ENCODE assay signal across 8 cellular contexts in the genomic region with DNA sequence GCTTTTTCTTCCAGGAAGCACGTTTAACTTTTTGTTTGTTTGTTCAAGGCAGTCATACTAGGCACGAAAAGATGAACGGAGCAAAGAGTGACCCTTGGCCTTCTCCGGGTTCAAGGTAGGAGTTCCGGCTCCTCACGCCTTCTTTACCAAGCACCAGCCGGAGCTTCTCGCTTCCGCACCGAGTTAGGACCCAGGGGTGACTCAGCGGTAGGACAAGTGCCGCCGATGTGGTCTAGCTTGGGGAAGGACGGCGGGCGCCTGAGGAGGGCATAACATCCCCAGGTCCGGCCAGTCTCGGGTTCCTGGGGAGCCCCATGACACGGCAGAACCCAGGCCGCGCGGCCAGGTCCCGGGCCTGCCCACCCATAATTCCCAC. TPM values are rescaled to one million over a fixed set of nuclear protein-coding genes. Genes with fewer than 3 reads are reported as not detected.
DNase-seq lines count a peak whose midpoint lies in the region; ATAC-seq and TF ChIP-seq lines count a peak whose summit lies in the region.

No MANE protein-coding gene starts in this region.

- H3K4me1 ChIP-seq in adipocyte (ENCODE audit: control insufficient read depth, insufficient read depth, low read length) (peaks cover 62% of the 10 kb centered on the region), iPS DF 6.9 (ENCODE audit: control insufficient read depth, insufficient read depth, low read length) (no peaks in the 10 kb centered on the region), smooth muscle cell (ENCODE audit: low read depth) (peaks cover 11% of the 10 kb centered on the region)

- peaks cover 42% of the 10 kb centered on the region for H4K20me1 ChIP-seq in smooth muscle cell (ENCODE audit: low read depth)

- CTCF ChIA-PET in AG04450 (lab: Charles Lee) = interaction anchor here (1.0 to 4.1 kb wide), 6 partner anchors 14 to 225 kb away, joined by 3 to 32 read pairs (median 4); no protein-coding TSS in a partner anchor

- H3K4me3 ChIP-seq in AG04450 (ENCODE audit: low read depth, low read length) = peak overlapping the region; percentile 95
- peak overlapping the region; percentile 93 for H3K4me3 ChIP-seq in adipocyte (ENCODE audit: low read length)
- H3K4me3 ChIP-seq in iPS DF 6.9 (ENCODE audit: low read length) = peak overlapping the region; percentile 99
- peak overlapping the region; percentile 72 for H3K4me3 ChIP-seq in smooth muscle cell

- H3K79me2 ChIP-seq in smooth muscle cell (ENCODE audit: low read depth) = peaks cover 46% of the 10 kb centered on the region

- TF ChIP-seq CTCF in AG04450 (IDR thresholded peaks at IDR 0.05; ENCODE audit: low read depth, low read length) (no peak), smooth muscle cell (IDR thresholded peaks at IDR 0.05; ENCODE audit: borderline replicate concordance, insufficient read depth, poor library complexity, severe bottlenecking) (no peak)

- H3K27me3 ChIP-seq in AG04450 (ENCODE audit: control insufficient read depth, insufficient read depth, low read length) (no peaks in the 10 kb centered on the region), adipocyte (replicated peaks; ENCODE audit: control insufficient read depth, insufficient read depth, low read length) (no peaks in the 10 kb centered on the region), iPS DF 6.9 (ENCODE audit: control insufficient read depth, insufficient read depth, low read length) (no peaks in the 10 kb centered on the region), smooth muscle cell (ENCODE audit: low read depth) (no peaks in the 10 kb centered on the region)

- H3K27ac ChIP-seq in AG04450 (ENCODE audit: low read depth, low read length) = peak overlapping the region; percentile 89
- no peak overlapping the region for H3K27ac ChIP-seq in iPS DF 6.9 (ENCODE audit: low read length)
- H3K27ac ChIP-seq in smooth muscle cell (ENCODE audit: low read depth) = peak overlapping the region; percentile 82

- ATAC-seq in GM18873 (IDR thresholded peaks at IDR 0.05; ENCODE audit: low FRiP score, unreplicated experiment) (peak; percentile 8), HG03159 (IDR thresholded peaks at IDR 0.05; ENCODE audit: unreplicated experiment) (peak; percentile 27)

- no CpG with 5 or more reads among the region's 23 CpGs for whole genome bisulfite sequencing in iPS DF 6.9 (ENCODE audit: insufficient coverage, insufficient read length)
- WGBS in smooth muscle cell (ENCODE audit: low lambda C conversion rate) = under 1% methylated on average over 17 of the region's 23 CpGs

- H3K9ac ChIP-seq in adipocyte (ENCODE audit: low read length) = peak overlapping the region; percentile 92
- peak overlapping the region; percentile 78 for H3K9ac ChIP-seq in smooth muscle cell (ENCODE audit: low read depth)

- peak overlapping the region; percentile 94 for H3K4me2 ChIP-seq in smooth muscle cell

- POLR2A ChIA-PET in AG04450 (lab: Yijun Ruan, JAX) = interaction anchor here (1.1 to 2.0 kb wide), 5 partner anchors 13 to 187 kb away, joined by 3 to 12 read pairs (median 3); partner anchors contain the start of genes ATXN7L2 and PSRC1

- H3K9me3 ChIP-seq in AG04450 (ENCODE audit: control insufficient read depth, insufficient read depth, low read length) (no peaks in the 10 kb centered on the region; the same call in 1 of the 2 replicates), adipocyte (ENCODE audit: control insufficient read depth, low read length) (no peaks in the 10 kb centered on the region), iPS DF 6.9 (ENCODE audit: control insufficient read depth, insufficient read depth, low read length) (no peaks in the 10 kb centered on the region), smooth muscle cell (replicated peaks; ENCODE audit: low read depth) (no peaks in the 10 kb centered on the region)

- no peak for DNase-seq in AG04450 (ENCODE audit: low read depth, low spot score)
- DNase-seq in RPMI8226 = peak; percentile 43
- DNase-seq in adipocyte (ENCODE audit: low read depth) = peak; percentile 73
- no peak for DNase-seq in iPS DF 6.9 (ENCODE audit: low read depth, low spot score)
- no peak for DNase-seq in smooth muscle cell (lab: John Stamatoyannopoulos, UW; ENCODE audit: unreplicated experiment)
- DNase-seq in OCI-M2 (lab: John Stamatoyannopoulos, UW; ENCODE audit: unreplicated experiment) = no peak

- H3K36me3 ChIP-seq in adipocyte (ENCODE audit: control insufficient read depth, insufficient read depth, low read length, severe bottlenecking) = peaks cover 9% of the 10 kb centered on the region
- H3K36me3 ChIP-seq in iPS DF 6.9 (ENCODE audit: control insufficient read depth, insufficient read depth, low read length) = no peaks in the 10 kb centered on the region
- H3K36me3 ChIP-seq in smooth muscle cell (ENCODE audit: low read depth) = peaks cover 3% of the 10 kb centered on the region

- H3F3A ChIP-seq in smooth muscle cell (ENCODE audit: low read depth) = no peaks in the 10 kb centered on the region

- H2AFZ ChIP-seq in smooth muscle cell (ENCODE audit: low read depth) = peak overlapping the region; percentile 38

RNA-seq across cellular contexts. Expression of gene PSMA5, which starts 0.4 kb away (rescaled TPM):
- polyA plus RNA-seq in AG04450 (2011; rRNA removed) (127 and 151 TPM in 2 replicates), smooth muscle cell (89.8 and 93.9 TPM in 2 replicates)
- 39.1 and 54.5 TPM in 2 replicates for polyA minus RNA-seq in AG04450 (2011; rRNA and poly(A)+ RNA removed)
- total RNA-seq in smooth muscle cell = 54.0 and 57.2 TPM in 2 replicates

RNA-seq across cellular contexts. Expression of gene SORT1, which starts 28.2 kb away (rescaled TPM):
- polyA plus RNA-seq in AG04450 (2011; rRNA removed) = 37.2 and 42.8 TPM in 2 replicates
- polyA minus RNA-seq in AG04450 (2011; rRNA and poly(A)+ RNA removed) = 91.1 and 133 TPM in 2 replicates
- total RNA-seq in smooth muscle cell = 28.7 and 31.4 TPM in 2 replicates
- 9.8 and 17.0 TPM in 2 replicates for polyA plus RNA-seq in smooth muscle cell

RNA-seq across cellular contexts. Expression of gene SYPL2, which starts 40.5 kb away (rescaled TPM):
- polyA plus RNA-seq in AG04450 (2011; rRNA removed) = 0.26 and 0.40 TPM in 2 replicates
- polyA minus RNA-seq in AG04450 (2011; rRNA and poly(A)+ RNA removed) = 0.09 and 0.23 TPM in 2 replicates
- total RNA-seq in smooth muscle cell = 0.04 TPM in 1 of 2 replicates, not detected in the other
- polyA plus RNA-seq in smooth muscle cell = not detected in 2 replicates

RNA-seq across cellular contexts. Expression of gene ATXN7L2, which starts 57.8 kb away (rescaled TPM):
- polyA plus RNA-seq in AG04450 (2011; rRNA removed) (1.5 TPM in 2 replicates), smooth muscle cell (5.7 and 6.2 TPM in 2 replicates)
- 4.3 and 4.7 TPM in 2 replicates for polyA minus RNA-seq in AG04450 (2011; rRNA and poly(A)+ RNA removed)
- total RNA-seq in smooth muscle cell = 1.9 and 2.4 TPM in 2 replicates

Comparison
In these comparisons a context has a peak if more than half of its experiments do, and no peak if none do; other contexts are left out.
1. DNase-seq: peak in RPMI8226 (single experiment) and adipocyte (single experiment); none in AG04450 (single experiment), iPS DF 6.9 (single experiment), smooth muscle cell (single experiment) and OCI-M2 (single experiment).
2. Peak in every context shown above with its lines, with median percentiles within 50 percentile points of each other: H3K4me3 ChIP-seq.